ENCODE assay signal across 15 cellular contexts in the genomic region with DNA sequence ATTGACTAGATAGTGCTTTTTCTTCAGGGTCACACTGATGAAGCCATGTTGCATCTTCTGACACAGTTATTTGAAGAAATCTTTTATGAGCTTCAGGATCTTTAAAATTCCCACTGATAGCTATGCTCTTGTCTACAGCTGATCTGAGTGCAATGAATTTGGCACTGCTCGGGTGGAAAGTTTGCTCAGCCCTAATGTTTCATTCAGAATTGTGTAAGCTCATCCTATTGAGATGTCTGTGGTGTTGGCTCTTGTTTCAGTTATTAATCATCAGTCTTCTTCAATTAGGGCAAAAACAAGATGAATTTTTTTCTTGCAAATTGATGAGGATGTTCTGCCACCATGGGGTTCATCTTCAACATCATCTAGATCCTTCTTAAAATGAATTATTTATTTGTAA.
A peak's percentile ranks its signal among the peaks of the same experiment; 100 is the strongest.
DNase-seq lines count a peak whose midpoint lies in the region; ATAC-seq and TF ChIP-seq lines count a peak whose summit lies in the region.
"Had no signal": no experiment of that assay in that cellular context is flagged by ENCODE, and none has a peak within 500 bp of the region (broad histone marks: within the 10 kb centered on the region; RNA-seq: fewer than 3 reads in every experiment).

No MANE protein-coding gene starts in this region.

- no peak overlapping the region for H3K4ac ChIP-seq in trophoblast cell (ENCODE audit: low read depth, low read length)

- H2BK5ac ChIP-seq in trophoblast cell (ENCODE audit: low read depth, low read length, poor library complexity): no peak overlapping the region

- H2BK12ac ChIP-seq in trophoblast cell (ENCODE audit: low read length): peak overlapping the region; percentile 96

- BruUV-seq in mammary epithelial cell (replicated peaks; lab: Mats Ljungman, UMichigan): no TSS peak

- WGBS in mammary epithelial cell (ENCODE audit: low coverage, missing lambda C conversion rate): 30% methylated on average over 1 of the region's 1 CpG
- WGBS in trophoblast cell (ENCODE audit: extremely low coverage, insufficient coverage, insufficient read length): no CpG with 5 or more reads among the region's 1 CpG

- H3K79me2 ChIP-seq in mammary epithelial cell (ENCODE audit: insufficient read depth, low read length): no peaks in the 10 kb centered on the region
- H3K79me2 ChIP-seq in trophoblast cell (ENCODE audit: control insufficient read depth, insufficient read depth, low read length, poor library complexity): no peaks in the 10 kb centered on the region

- dilution Hi-C loops in mammary epithelial cell (cut with HindIII; ENCODE audit: low sequenced_read_pairs): no loop called here

- no peak overlapping the region for H3K9ac ChIP-seq in mammary epithelial cell (ENCODE audit: insufficient read depth, low read length)
- no peak overlapping the region for H3K9ac ChIP-seq in trophoblast cell (ENCODE audit: low read length)
- H3K9ac ChIP-seq: GM23248 had no signal

- H3K14ac ChIP-seq in trophoblast cell (ENCODE audit: low read length): no peak overlapping the region

- H3K4me3 ChIP-seq in mammary epithelial cell (replicated peaks in 1 of 3; ENCODE audit: insufficient read depth in 1 of 3, low read depth in 2 of 3, low read length in 3 of 3) (no peak overlapping the region), trophoblast cell (ENCODE audit: low read depth, low read length) (no peak overlapping the region)
- H3K4me3 ChIP-seq: GM23248 had no signal

- no peak overlapping the region for H3K27ac ChIP-seq in mammary epithelial cell (ENCODE audit: insufficient read depth, low read depth, low read length)
- H3K27ac ChIP-seq in trophoblast cell (ENCODE audit: low read depth, low read length): no peak overlapping the region
- H3K27ac ChIP-seq: GM23248 had no signal

- no peak for TF ChIP-seq CTCF in mammary epithelial cell (conservative IDR thresholded peaks at IDR 0.05 in 1 of 2, IDR thresholded peaks at IDR 0.05 in 1 of 2; ENCODE audit: extremely low read depth in 1 of 2, insufficient read depth in 1 of 2, low read depth in 1 of 2, low read length in 2 of 2)

- H2AFZ ChIP-seq in mammary epithelial cell (ENCODE audit: low read depth, low read length) (peak overlapping the region; percentile 42), trophoblast cell (ENCODE audit: insufficient read depth, low read length, poor library complexity) (no peak overlapping the region)
- H2AFZ ChIP-seq: GM23248 had no signal

- in situ Hi-C loops in mammary epithelial cell (cut with MboI; ENCODE audit: low sequenced_read_pairs in 2 of 2): no loop called here

- H4K91ac ChIP-seq in trophoblast cell (ENCODE audit: low read depth, low read length): no peak overlapping the region

- CTCF ChIA-PET in mammary epithelial cell (lab: Charles Lee; ENCODE audit: low non-redundant PET): no interaction called here

- no peaks in the 10 kb centered on the region for H4K20me1 ChIP-seq in mammary epithelial cell (ENCODE audit: insufficient read depth, low read length)

- no peak overlapping the region for H2BK120ac ChIP-seq in trophoblast cell (ENCODE audit: insufficient read depth, low read length, poor library complexity)

- no peaks in the 10 kb centered on the region for H3K9me3 ChIP-seq in mammary epithelial cell (replicated peaks; ENCODE audit: insufficient read depth, low read length)
- H3K9me3 ChIP-seq in trophoblast cell (ENCODE audit: insufficient read depth, low read depth, low read length): no peaks in the 10 kb centered on the region
- H3K9me3 ChIP-seq: BE2C, Caco-2 had no signal

- no peak overlapping the region for H3K23ac ChIP-seq in trophoblast cell (ENCODE audit: low read length)

- H3K27me3 ChIP-seq in mammary epithelial cell (ENCODE audit: insufficient read depth, low read length): no peaks in the 10 kb centered on the region
- H3K27me3 ChIP-seq in trophoblast cell (ENCODE audit: insufficient read depth, low read length): no peaks in the 10 kb centered on the region
- H3K27me3 ChIP-seq: BE2C had no signal

- H3K18ac ChIP-seq in trophoblast cell (ENCODE audit: low read length): no peak overlapping the region

- H4K8ac ChIP-seq in trophoblast cell (ENCODE audit: low read depth, low read length): no peak overlapping the region

- no peaks in the 10 kb centered on the region for H3K36me3 ChIP-seq in mammary epithelial cell (ENCODE audit: insufficient read depth, low read length)
- H3K36me3 ChIP-seq in trophoblast cell (ENCODE audit: control insufficient read depth in 1 of 2, insufficient read depth in 2 of 2, low read length in 2 of 2): no peaks in the 10 kb centered on the region
- H3K36me3 ChIP-seq: BE2C had no signal

- H3K4me1 ChIP-seq in mammary epithelial cell (ENCODE audit: insufficient read depth, low read length) (peaks cover 6% of the 10 kb centered on the region), trophoblast cell (ENCODE audit: control insufficient read depth in 1 of 2, insufficient read depth in 2 of 2, low read length in 2 of 2) (peaks cover 0 to 3% of the 10 kb centered on the region in 2 experiments)
- H3K4me1 ChIP-seq: BE2C, Caco-2 had no signal

- H2AK5ac ChIP-seq in trophoblast cell (ENCODE audit: low read length): no peak overlapping the region

- no peak overlapping the region for H3K4me2 ChIP-seq in mammary epithelial cell (ENCODE audit: insufficient read depth, low read depth, low read length)
- H3K4me2 ChIP-seq in trophoblast cell (ENCODE audit: low read length): no peak overlapping the region

- H4K12ac ChIP-seq in trophoblast cell (ENCODE audit: low read depth, low read length): no peak overlapping the region

- peak; percentile 59 for DNase-seq in EH (ENCODE audit: low read depth)
- DNase-seq in mammary epithelial cell: no peak
- peak; percentile 66 for DNase-seq in fibroblast of gingiva (ENCODE audit: low read depth)
- DNase-seq in trophoblast cell: no peak
- no peak for DNase-seq in NAMALWA (ENCODE audit: low spot score)
- DNase-seq in posterior cingulate gyrus: no peak
- DNase-seq: BE2C; C1 segment of cervical spinal cord; Caco-2; CD4-positive, CD25-positive, alpha-beta regulatory T cell; CD8-positive, alpha-beta memory T cell; GDM1; GM23248; HCEC 1CT had no signal

- intact Hi-C loops in mammary epithelial cell (cut with micrococcal nuclease): no loop called here
- intact Hi-C loops in posterior cingulate gyrus (cut with DNase I): no loop called here

- no peak for ATAC-seq in HG02852 (IDR thresholded peaks at IDR 0.05; ENCODE audit: unreplicated experiment)

- H3K79me1 ChIP-seq in trophoblast cell (ENCODE audit: low read length): peaks cover 2% of the 10 kb centered on the region

Comparison
In these comparisons a context has a peak if more than half of its experiments do, and no peak if none do; other contexts are left out.
1. DNase-seq: peak in EH (single experiment) and fibroblast of gingiva (single experiment); none in mammary epithelial cell (single experiment), trophoblast cell (0 of 2), NAMALWA (single experiment) and posterior cingulate gyrus (0 of 10).